In the genomic region with DNA sequence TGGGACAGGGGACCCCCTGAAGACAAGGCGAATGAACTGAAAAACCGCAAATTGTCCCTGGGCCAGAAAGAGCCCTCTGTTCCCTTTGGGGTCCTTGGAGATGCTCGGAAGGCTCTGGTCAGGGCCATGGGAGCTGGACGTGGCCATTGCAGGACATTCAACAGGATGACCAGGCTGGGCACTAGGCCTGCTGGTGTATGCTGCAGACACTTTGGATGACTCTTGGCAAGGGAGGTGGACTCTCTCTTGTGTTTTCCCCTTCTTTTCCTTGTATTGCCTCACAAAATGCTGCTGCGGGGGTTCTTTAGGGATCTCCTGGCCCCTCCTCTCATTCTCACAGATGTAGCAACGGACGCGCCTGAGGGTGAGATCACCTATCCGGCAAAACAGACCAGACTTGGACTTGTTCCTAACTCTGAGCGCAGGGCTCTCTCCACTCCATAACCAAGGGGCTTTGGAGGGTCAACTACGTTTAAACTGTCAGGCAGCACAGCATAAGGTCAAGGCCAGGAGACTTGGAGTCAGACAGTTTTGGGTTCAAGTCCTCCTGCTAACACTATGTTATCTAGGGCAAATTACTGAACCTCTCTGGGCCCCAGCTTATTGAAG, we compare ENCODE assay signal across 17 cellular contexts. TPM values are rescaled to one million over a fixed set of nuclear protein-coding genes. Genes with fewer than 3 reads are reported as not detected.
DNase-seq lines count a peak whose midpoint lies in the region; ATAC-seq and TF ChIP-seq lines count a peak whose summit lies in the region.
"Had no signal": no experiment of that assay in that cellular context is flagged by ENCODE, and none has a peak within 500 bp of the region (broad histone marks: within the 10 kb centered on the region; RNA-seq: fewer than 3 reads in every experiment).

No MANE protein-coding gene starts in this region.

- H3K4me1 Mint-ChIP-seq in glutamatergic neuron (ENCODE audit: low read depth, unreplicated experiment) (no peaks in the 10 kb centered on the region), osteocyte (ENCODE audit: unreplicated experiment) (peaks cover 2% of the 10 kb centered on the region)
- H3K4me1 Mint-ChIP-seq: CD14-positive monocyte, H9 had no signal

- no peak overlapping the region for H3K27ac ChIP-seq in left ventricle myocardium inferior (replicated peaks)
- no peak overlapping the region for H3K27ac ChIP-seq in Karpas-422 (ENCODE audit: low read length)
- H3K27ac ChIP-seq: BLaER1, HL-60 had no signal

- no peak for TF ChIP-seq CTCF in left ventricle myocardium inferior (IDR thresholded peaks at IDR 0.05; ENCODE audit: borderline replicate concordance)
- no peak for TF ChIP-seq CTCF in glutamatergic neuron (IDR thresholded peaks at IDR 0.05; ENCODE audit: partially characterized antibody, unreplicated experiment)
- TF ChIP-seq CTCF in osteocyte (IDR thresholded peaks at IDR 0.05): no peak

- ATAC-seq in HG02884 (IDR thresholded peaks at IDR 0.05; ENCODE audit: unreplicated experiment): no peak

- H3K4me2 ChIP-seq in Karpas-422 (ENCODE audit: low read depth, low read length, poor library complexity, severe bottlenecking): no peak overlapping the region
- H3K4me2 ChIP-seq: BLaER1 had no signal

- H3K4me3 Mint-ChIP-seq in glutamatergic neuron (ENCODE audit: unreplicated experiment): peak overlapping the region; percentile 47
- no peak overlapping the region for H3K4me3 Mint-ChIP-seq in osteocyte (ENCODE audit: unreplicated experiment)
- H3K4me3 Mint-ChIP-seq: CD14-positive monocyte; CD4-positive, alpha-beta memory T cell; H9 had no signal

- H3K79me2 ChIP-seq in Karpas-422 (ENCODE audit: low read length): no peaks in the 10 kb centered on the region

- no peaks in the 10 kb centered on the region for H3K9me2 ChIP-seq in Karpas-422 (replicated peaks; ENCODE audit: insufficient read depth, low read length)

- peaks cover 6% of the 10 kb centered on the region for H3K36me3 Mint-ChIP-seq in glutamatergic neuron (ENCODE audit: unreplicated experiment)
- peaks cover 2% of the 10 kb centered on the region for H3K36me3 Mint-ChIP-seq in osteocyte (ENCODE audit: unreplicated experiment)
- H3K36me3 Mint-ChIP-seq: CD14-positive monocyte; CD4-positive, alpha-beta memory T cell had no signal

- H3K27ac Mint-ChIP-seq in glutamatergic neuron (ENCODE audit: unreplicated experiment) (no peak overlapping the region), osteocyte (ENCODE audit: unreplicated experiment) (no peak overlapping the region)
- H3K27ac Mint-ChIP-seq: CD14-positive monocyte, H9 had no signal

- H3K27me3 Mint-ChIP-seq in glutamatergic neuron (ENCODE audit: unreplicated experiment) (peaks cover 3% of the 10 kb centered on the region), osteocyte (ENCODE audit: unreplicated experiment) (peaks cover 20% of the 10 kb centered on the region)

- H2AFZ ChIP-seq in Karpas-422 (ENCODE audit: low read length): no peak overlapping the region

- H3K9me3 Mint-ChIP-seq in glutamatergic neuron (ENCODE audit: unreplicated experiment) (peaks cover 7% of the 10 kb centered on the region), osteocyte (ENCODE audit: unreplicated experiment) (no peaks in the 10 kb centered on the region)

- no peaks in the 10 kb centered on the region for H4K20me1 ChIP-seq in Karpas-422 (ENCODE audit: insufficient read depth, low read depth, low read length)
- H4K20me1 ChIP-seq: BLaER1 had no signal

- intact Hi-C loops in cardiac septum (cut with DNase I): no loop called here
- intact Hi-C loops in left ventricle myocardium inferior (cut with micrococcal nuclease): no loop called here

- H3K27me3 ChIP-seq in left ventricle myocardium inferior (ENCODE audit: low read depth): peaks cover 12% of the 10 kb centered on the region
- H3K27me3 ChIP-seq in Karpas-422 (ENCODE audit: low read length): no peaks in the 10 kb centered on the region
- H3K27me3 ChIP-seq: BLaER1 had no signal

- H3K36me3 ChIP-seq in left ventricle myocardium inferior: no peaks in the 10 kb centered on the region
- H3K36me3 ChIP-seq in Karpas-422 (ENCODE audit: insufficient read depth, low read length): no peaks in the 10 kb centered on the region
- H3K36me3 ChIP-seq: BLaER1 had no signal

- H3K4me1 ChIP-seq in left ventricle myocardium inferior (no peaks in the 10 kb centered on the region), Karpas-422 (ENCODE audit: low read length) (no peaks in the 10 kb centered on the region)

- H3K9me3 ChIP-seq in left ventricle myocardium inferior (replicated peaks) (no peaks in the 10 kb centered on the region), Karpas-422 (ENCODE audit: low read length) (no peaks in the 10 kb centered on the region)

- peak; percentile 59 for DNase-seq in cardiac septum (ENCODE audit: low spot score)
- DNase-seq in left ventricle myocardium inferior: no peak
- DNase-seq in glutamatergic neuron: no peak
- DNase-seq in osteocyte (ENCODE audit: extremely low spot score, unreplicated experiment): peak; percentile 62
- DNase-seq in Karpas-422: no peak
- no peak for DNase-seq in activated naive CD4-positive, alpha-beta T cell (lab: John Stamatoyannopoulos, UW)
- DNase-seq: 8988T; Calu3; CD4-positive, alpha-beta memory T cell; DND-41; EL; H9 had no signal

- H3K9ac ChIP-seq in Karpas-422 (ENCODE audit: low read length): no peak overlapping the region
- H3K9ac ChIP-seq: BLaER1 had no signal

- H3K4me3 ChIP-seq in left ventricle myocardium inferior: no peak overlapping the region
- H3K4me3 ChIP-seq in Karpas-422 (ENCODE audit: low read length): no peak overlapping the region
- H3K4me3 ChIP-seq: BLaER1 had no signal

RNA-seq across cellular contexts. Expression of a gene that starts 41.8 kb away (rescaled TPM):
- total RNA-seq in cardiac septum (11.2 TPM), left ventricle myocardium inferior (7.9 TPM), glutamatergic neuron (ENCODE audit: unreplicated experiment) (1.7 TPM), osteocyte (79.4 and 84.4 TPM in 2 replicates)
- total RNA-seq in Karpas-422 (2014; rRNA removed; shearing (Covaris generic); ENCODE audit: low replicate concordance): 0.11 and 0.34 TPM in 2 replicates
- total RNA-seq: G401 had no signal

Comparison
In these comparisons a context has a peak if more than half of its experiments do, and no peak if none do; other contexts are left out.
1. DNase-seq: peak in cardiac septum (single experiment) and osteocyte (single experiment); none in left ventricle myocardium inferior (single experiment), glutamatergic neuron (single experiment), Karpas-422 (single experiment) and activated naive CD4-positive, alpha-beta T cell (0 of 4).